In genomic region chr9:129506892-129507291, GRCh38 we compare ENCODE assay signal across 16 cellular contexts.
DNase-seq lines count a peak whose midpoint lies in the region; ATAC-seq and TF ChIP-seq lines count a peak whose summit lies in the region.
"Had no signal": no experiment of that assay in that cellular context is flagged by ENCODE, and none has a peak within 500 bp of the region (broad histone marks: within the 10 kb centered on the region; RNA-seq: fewer than 3 reads in every experiment).

No MANE protein-coding gene starts in this region.

- POLR2A ChIA-PET in MCF 10A (lab: Yijun Ruan, JAX), result interaction anchor here (0.8 to 1.5 kb wide), 2 partner anchors 11 to 46 kb away, joined by 3 to 6 read pairs; no protein-coding TSS in a partner anchor

- no TSS peak for BruUV-seq in MCF 10A (replicated peaks; lab: Mats Ljungman, UMichigan)

- DNase-seq in MCF 10A (ENCODE audit: unreplicated experiment) (peak; percentile 67), breast epithelium (ENCODE audit: low spot score in 2 of 2) (no peak), amniotic epithelial cell (ENCODE audit: low read depth) (peak; percentile 87), iris pigment epithelial cell (ENCODE audit: low read depth) (peak; percentile 45), spleen (peak; percentile 13), ascending aorta (ENCODE audit: low spot score in 2 of 2) (no peak), NCI-H187 treated with DMSO at 0.1 percent for 48 hours (lab: John Stamatoyannopoulos, UW) (no peak)
- DNase-seq: activated CD4-positive, alpha-beta T cell treated with anti-CD3 and anti-CD28 coated beads, Interleukin-2, amount 50 U/mL, for 48 hours; activated naive CD4-positive, alpha-beta T cell treated with anti-CD3 and anti-CD28 coated beads, Interleukin-2, amount 10 ng/mL, durations not matched to agents 7 days and 5 days; colonic mucosa; foreskin keratinocyte; NCI-H2081 had no signal

- TF ChIP-seq POLR2A in breast epithelium (IDR thresholded peaks at IDR 0.05) (no peak), spleen (IDR thresholded peaks at IDR 0.05) (no peak)

- 73 to 85% (median 79%) methylated on average over 6 of the region's 6 CpGs for WGBS in spleen, 5 donors

- no peak overlapping the region for H3K4me3 Mint-ChIP-seq in MCF 10A (ENCODE audit: unreplicated experiment)
- H3K4me3 Mint-ChIP-seq: activated naive CD4-positive, alpha-beta T cell treated with anti-CD3 and anti-CD28 coated beads, Interleukin-2, amount 10 ng/mL, durations not matched to agents 7 days and 5 days; neural crest cell; T-helper 1 cell treated with Interleukin-12 subunit alpha and Interleukin-12 subunit beta and Interleukin-4 antibody, amounts not matched to agents 30 μg/mL and 1 μg/mL, for 36 hours had no signal

- CTCF ChIA-PET in MCF 10A (lab: Yijun Ruan, JAX), result no interaction called here

- H3K4me1 Mint-ChIP-seq in MCF 10A (ENCODE audit: insufficient read depth, unreplicated experiment), result peaks cover 6% of the 10 kb centered on the region

- H3K9me3 ChIP-seq in breast epithelium (no peaks in the 10 kb centered on the region), spleen (no peaks in the 10 kb centered on the region), ascending aorta (peaks cover 6 to 21% of the 10 kb centered on the region in 2 donors)
- H3K9me3 ChIP-seq: colonic mucosa had no signal

- no peaks in the 10 kb centered on the region for H3K36me3 ChIP-seq in breast epithelium
- H3K36me3 ChIP-seq in spleen, result peaks cover 0 to 25% (median 7%) of the 10 kb centered on the region in 6 donors
- peaks cover 0 to 24% of the 10 kb centered on the region in 2 donors for H3K36me3 ChIP-seq in ascending aorta
- H3K36me3 ChIP-seq: colonic mucosa had no signal

- no peaks in the 10 kb centered on the region for H3K27me3 ChIP-seq in breast epithelium
- H3K27me3 ChIP-seq in spleen (replicated peaks in 1 of 7), result no peaks in the 10 kb centered on the region
- no peaks in the 10 kb centered on the region for H3K27me3 ChIP-seq in ascending aorta
- H3K27me3 ChIP-seq: colonic mucosa had no signal

- H3K4me1 ChIP-seq in breast epithelium, result no peaks in the 10 kb centered on the region
- H3K4me1 ChIP-seq in spleen, result no peaks in the 10 kb centered on the region
- no peaks in the 10 kb centered on the region for H3K4me1 ChIP-seq in ascending aorta
- H3K4me1 ChIP-seq: colonic mucosa, foreskin keratinocyte had no signal

- H3K27ac ChIP-seq in breast epithelium, result no peak overlapping the region
- H3K27ac ChIP-seq in spleen, result no peak overlapping the region
- peak overlapping the region in 1 of 2 donors; percentile 26 for H3K27ac ChIP-seq in ascending aorta
- H3K27ac ChIP-seq: colonic mucosa, foreskin keratinocyte, KMS-11 had no signal

- TF ChIP-seq CTCF in MCF 10A (IDR thresholded peaks at IDR 0.05; ENCODE audit: unreplicated experiment) (no peak), breast epithelium (IDR thresholded peaks at IDR 0.05) (no peak), spleen (IDR thresholded peaks at IDR 0.05 in 8 of 11, conservative IDR thresholded peaks at IDR 0.05 in 3 of 11) (no peak), ascending aorta (IDR thresholded peaks at IDR 0.05) (no peak)

- H3K27me3 Mint-ChIP-seq in MCF 10A (ENCODE audit: insufficient read depth, unreplicated experiment), result no peaks in the 10 kb centered on the region

- H3K9me3 Mint-ChIP-seq in MCF 10A (ENCODE audit: unreplicated experiment), result peaks cover 4% of the 10 kb centered on the region
- H3K9me3 Mint-ChIP-seq: activated naive CD4-positive, alpha-beta T cell treated with anti-CD3 and anti-CD28 coated beads, Interleukin-2, amount 10 ng/mL, durations not matched to agents 7 days and 5 days; neural crest cell; T-helper 1 cell treated with Interleukin-12 subunit alpha and Interleukin-12 subunit beta and Interleukin-4 antibody, amounts not matched to agents 30 μg/mL and 1 μg/mL, for 36 hours had no signal

- peaks cover 27% of the 10 kb centered on the region for H3K36me3 Mint-ChIP-seq in MCF 10A (ENCODE audit: insufficient read depth, unreplicated experiment)

- intact Hi-C loops in MCF 10A (cut with micrococcal nuclease), result no loop called here
- intact Hi-C loops in breast epithelium (cut with DNase I; ENCODE audit: low total_unique reads), result no loop called here
- intact Hi-C loops in spleen (cut with DNase I; ENCODE audit: low total_unique reads), result no loop called here
- intact Hi-C loops in ascending aorta (cut with DNase I), result no loop called here

- no peak overlapping the region for H3K27ac Mint-ChIP-seq in MCF 10A (ENCODE audit: low read depth, unreplicated experiment)
- H3K27ac Mint-ChIP-seq: T-helper 1 cell treated with Interleukin-12 subunit alpha and Interleukin-12 subunit beta and Interleukin-4 antibody, amounts not matched to agents 30 μg/mL and 1 μg/mL, for 36 hours had no signal

- no peak overlapping the region for H3K4me3 ChIP-seq in breast epithelium
- H3K4me3 ChIP-seq in spleen, result no peak overlapping the region
- H3K4me3 ChIP-seq in ascending aorta, result no peak overlapping the region
- H3K4me3 ChIP-seq: colonic mucosa had no signal

- ATAC-seq in HG02970 (IDR thresholded peaks at IDR 0.05; ENCODE audit: low FRiP score, unreplicated experiment), result no peak
- ATAC-seq: foreskin keratinocyte had no signal

Comparison
In these comparisons a context has a peak if more than half of its experiments do, and no peak if none do; other contexts are left out.
1. DNase-seq: peak in MCF 10A (single experiment), amniotic epithelial cell (single experiment), iris pigment epithelial cell (single experiment) and spleen (single experiment); none in breast epithelium (0 of 2), ascending aorta (0 of 2) and NCI-H187 treated with DMSO at 0.1 percent for 48 hours (single experiment).